In the genomic region with DNA sequence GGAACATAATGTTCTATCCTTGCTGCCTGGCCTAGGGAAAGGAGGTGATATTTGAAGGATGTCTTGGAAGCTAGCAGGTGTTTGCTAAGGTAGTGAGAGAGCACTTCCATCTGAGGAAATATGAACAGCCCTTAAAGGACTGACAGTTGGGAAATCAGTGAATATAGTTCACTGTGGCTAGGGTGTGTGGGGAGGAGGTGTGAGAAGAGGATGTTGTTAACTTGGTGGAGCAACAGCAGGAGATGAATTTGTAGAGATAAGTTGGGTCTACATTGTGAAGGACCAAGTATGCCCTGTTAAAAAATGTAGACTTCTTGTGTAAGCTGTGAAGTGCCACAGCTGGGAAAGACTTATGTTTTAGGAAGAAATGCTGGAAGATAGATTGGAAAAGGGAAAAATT, we compare ENCODE assay signal across 17 cellular contexts. TPM values are rescaled to one million over a fixed set of nuclear protein-coding genes. Genes with fewer than 3 reads are reported as not detected.
DNase-seq lines count a peak whose midpoint lies in the region; ATAC-seq and TF ChIP-seq lines count a peak whose summit lies in the region.
"Had no signal": no experiment of that assay in that cellular context is flagged by ENCODE, and none has a peak within 500 bp of the region (broad histone marks: within the 10 kb centered on the region; RNA-seq: fewer than 3 reads in every experiment).

No MANE protein-coding gene starts in this region.

- H3K4me1 Mint-ChIP-seq in central memory CD8-positive, alpha-beta T cell: peaks cover 49% of the 10 kb centered on the region
- peaks cover 14% of the 10 kb centered on the region for H3K4me1 Mint-ChIP-seq in activated CD8-positive, alpha-beta T cell treated with anti-CD3 and anti-CD28 coated beads for 36 hours (ENCODE audit: low read depth)

- POLR2A ChIA-PET in activated CD8-positive, alpha-beta T cell treated with anti-CD3 and anti-CD28 coated beads for 36 hours (lab: Charles Lee): no interaction called here

- H3K4me3 Mint-ChIP-seq in central memory CD8-positive, alpha-beta T cell: peak overlapping the region; percentile 11
- H3K4me3 Mint-ChIP-seq in activated CD8-positive, alpha-beta T cell treated with anti-CD3 and anti-CD28 coated beads for 36 hours: no peak overlapping the region
- H3K4me3 Mint-ChIP-seq: T-cell had no signal

- H3K9me3 Mint-ChIP-seq in central memory CD8-positive, alpha-beta T cell: no peaks in the 10 kb centered on the region
- no peaks in the 10 kb centered on the region for H3K9me3 Mint-ChIP-seq in activated CD8-positive, alpha-beta T cell treated with anti-CD3 and anti-CD28 coated beads for 36 hours
- H3K9me3 Mint-ChIP-seq: T-cell had no signal

- H3K36me3 Mint-ChIP-seq in central memory CD8-positive, alpha-beta T cell (ENCODE audit: insufficient read depth): no peaks in the 10 kb centered on the region
- H3K36me3 Mint-ChIP-seq in activated CD8-positive, alpha-beta T cell treated with anti-CD3 and anti-CD28 coated beads for 36 hours (ENCODE audit: low read depth): no peaks in the 10 kb centered on the region

- no peak for TF ChIP-seq CTCF in upper lobe of right lung (IDR thresholded peaks at IDR 0.05)
- no peak for TF ChIP-seq CTCF in activated CD8-positive, alpha-beta T cell treated with anti-CD3 and anti-CD28 coated beads for 36 hours (IDR thresholded peaks at IDR 0.05)

- H3K4me1 ChIP-seq in upper lobe of right lung: peaks cover 5% of the 10 kb centered on the region
- H3K4me1 ChIP-seq: SJSA1 had no signal

- CTCF ChIA-PET in activated CD8-positive, alpha-beta T cell treated with anti-CD3 and anti-CD28 coated beads for 36 hours (lab: Charles Lee): no interaction called here

- ATAC-seq in central memory CD8-positive, alpha-beta T cell (replicated peaks; ENCODE audit: extremely low read depth, poor library complexity, severe bottlenecking): peak; percentile 81
- peak; percentile 27 for ATAC-seq in upper lobe of right lung
- ATAC-seq in activated CD8-positive, alpha-beta T cell treated with anti-CD3 and anti-CD28 coated beads for 36 hours: no peak
- ATAC-seq: T-cell had no signal

- H3K27me3 ChIP-seq in upper lobe of right lung: no peaks in the 10 kb centered on the region
- H3K27me3 ChIP-seq: BLaER1, SJSA1 had no signal

- H3K36me3 ChIP-seq in upper lobe of right lung: no peaks in the 10 kb centered on the region
- H3K36me3 ChIP-seq: BLaER1, SJSA1 had no signal

- peak overlapping the region; percentile 10 for H3K27ac Mint-ChIP-seq in central memory CD8-positive, alpha-beta T cell (ENCODE audit: low read depth)
- no peak overlapping the region for H3K27ac Mint-ChIP-seq in activated CD8-positive, alpha-beta T cell treated with anti-CD3 and anti-CD28 coated beads for 36 hours

- H3K4me3 ChIP-seq in Jurkat, Clone E6-1 (ENCODE audit: low read length): no peak overlapping the region
- no peak overlapping the region for H3K4me3 ChIP-seq in upper lobe of right lung
- H3K4me3 ChIP-seq: BLaER1, SJSA1 had no signal

- no peaks in the 10 kb centered on the region for H3K27me3 Mint-ChIP-seq in central memory CD8-positive, alpha-beta T cell
- H3K27me3 Mint-ChIP-seq in activated CD8-positive, alpha-beta T cell treated with anti-CD3 and anti-CD28 coated beads for 36 hours: no peaks in the 10 kb centered on the region
- H3K27me3 Mint-ChIP-seq: T-cell had no signal

- no peaks in the 10 kb centered on the region for H3K9me3 ChIP-seq in upper lobe of right lung
- H3K9me3 ChIP-seq: BLaER1, SJSA1 had no signal

- peak; percentile 90 for DNase-seq in Jurkat, Clone E6-1 (ENCODE audit: low read depth, low spot score)
- peak; percentile 22 for DNase-seq in NOMO-1 treated with DMSO at 0.1 percent for 48 hours (lab: John Stamatoyannopoulos, UW; ENCODE audit: unreplicated experiment)
- DNase-seq in central memory CD8-positive, alpha-beta T cell (ENCODE audit: low spot score in 2 of 2): no peak
- DNase-seq in upper lobe of right lung: no peak
- no peak for DNase-seq in activated gamma-delta T cell (lab: John Stamatoyannopoulos, UW)
- DNase-seq in NCI-H187 (lab: John Stamatoyannopoulos, UW): no peak
- no peak for DNase-seq in activated CD8-positive, alpha-beta T cell treated with anti-CD3 and anti-CD28 coated beads for 36 hours
- DNase-seq: H7, NCI-H1105 treated with DMSO at 0.1 percent for 48 hours, NCI-H187 treated with DMSO at 0.1 percent for 48 hours, NCI-H2171, NCI-H446 treated with DMSO at 0.1 percent for 48 hours, NCI-H774, RPMI8226 had no signal

- no peak overlapping the region for H3K27ac ChIP-seq in upper lobe of right lung
- H3K27ac ChIP-seq: BLaER1, SJSA1 had no signal

- intact Hi-C loops in upper lobe of right lung (cut with DNase I): no loop called here
- intact Hi-C loops in activated CD8-positive, alpha-beta T cell treated with anti-CD3 and anti-CD28 coated beads for 36 hours (cut with micrococcal nuclease): no loop called here

RNA-seq across cellular contexts. Expression of a gene that starts 25.5 kb away (rescaled TPM):
- polyA plus RNA-seq in Jurkat, Clone E6-1 (2012; ENCODE audit: insufficient read depth, insufficient read length): 7.5 TPM
- 10.0 TPM for total RNA-seq in upper lobe of right lung
- 1 to 10 TPM; 4.0 to 4.5 TPM for total RNA-seq in activated CD8-positive, alpha-beta T cell treated with anti-CD3 and anti-CD28 coated beads for 36 hours

Comparison
In these comparisons a context has a peak if more than half of its experiments do, and no peak if none do; other contexts are left out.
1. DNase-seq: peak in Jurkat, Clone E6-1 (single experiment) and NOMO-1 treated with DMSO at 0.1 percent for 48 hours (single experiment); none in central memory CD8-positive, alpha-beta T cell (0 of 2), upper lobe of right lung (single experiment), activated gamma-delta T cell (single experiment), NCI-H187 (0 of 2) and activated CD8-positive, alpha-beta T cell treated with anti-CD3 and anti-CD28 coated beads for 36 hours (single experiment).